In genomic region chr16:46976550-46976949, GRCh38 we compare ENCODE assay signal across 17 cellular contexts. TPM values are rescaled to one million over a fixed set of nuclear protein-coding genes. Genes with fewer than 3 reads are reported as not detected.
DNase-seq lines count a peak whose midpoint lies in the region; ATAC-seq, FAIRE-seq and TF ChIP-seq lines count a peak whose summit lies in the region.
"Had no signal": no experiment of that assay in that cellular context is flagged by ENCODE, and none has a peak within 500 bp of the region (broad histone marks: within the 10 kb centered on the region; RNA-seq: fewer than 3 reads in every experiment).

No MANE protein-coding gene starts in this region.

- ATAC-seq in left colon (peak; percentile 22), GM18861 (IDR thresholded peaks at IDR 0.05; ENCODE audit: unreplicated experiment) (no peak)

- no peak overlapping the region for H3K27ac Mint-ChIP-seq in T-helper 2 cell treated with Interferon-gamma antibody and Interleukin-4, amounts not matched to agents 5 μg/mL and 100 μg/mL, for 36 hours

- DNase-seq in stimulated activated CD4-positive, alpha-beta T cell treated with anti-CD3 and anti-CD28 coated beads, Interleukin-15, amount 100 ng/mL, for 24 hours, result peak; percentile 11
- DNase-seq in stimulated activated CD4-positive, alpha-beta T cell treated with anti-CD3 and anti-CD28 coated beads, Interleukin-4, amount 100 ng/mL, for 1 hour, result no peak
- DNase-seq in left colon (no peak), H54 (ENCODE audit: insufficient read length, low spot score) (no peak), SIG-M5 treated with dmso at 0.1 percent for 504 hours (lab: John Stamatoyannopoulos, UW; ENCODE audit: unreplicated experiment) (no peak)
- no peak for DNase-seq in T-helper 2 cell treated with Interferon-gamma antibody and Interleukin-4, amounts not matched to agents 5 μg/mL and 100 μg/mL, for 36 hours (ENCODE audit: low spot score)
- DNase-seq: activated CD8-positive, alpha-beta memory T cell treated with anti-CD3 and anti-CD28 coated beads, Interleukin-2, amount 50 U/mL, for 4 hours; AML-193; mammary epithelial cell; MG63; NCI-H345; occipital lobe had no signal

- no peaks in the 10 kb centered on the region for H3K27me3 Mint-ChIP-seq in T-helper 2 cell treated with Interferon-gamma antibody and Interleukin-4, amounts not matched to agents 5 μg/mL and 100 μg/mL, for 36 hours (ENCODE audit: low read depth)

- H3K36me3 Mint-ChIP-seq in T-helper 2 cell treated with Interferon-gamma antibody and Interleukin-4, amounts not matched to agents 5 μg/mL and 100 μg/mL, for 36 hours (ENCODE audit: low read depth), result peaks cover 10% of the 10 kb centered on the region

- intact Hi-C loops in left colon (cut with DNase I, micrococcal nuclease), result no loop called here

- H3K9me3 Mint-ChIP-seq in T-helper 2 cell treated with Interferon-gamma antibody and Interleukin-4, amounts not matched to agents 5 μg/mL and 100 μg/mL, for 36 hours, result no peaks in the 10 kb centered on the region

- peaks cover 31% of the 10 kb centered on the region for H3K4me1 Mint-ChIP-seq in T-helper 2 cell treated with Interferon-gamma antibody and Interleukin-4, amounts not matched to agents 5 μg/mL and 100 μg/mL, for 36 hours (ENCODE audit: low read depth)

- H3K4me3 Mint-ChIP-seq in T-helper 2 cell treated with Interferon-gamma antibody and Interleukin-4, amounts not matched to agents 5 μg/mL and 100 μg/mL, for 36 hours, result no peak overlapping the region

- FAIRE-seq in H54 (lab: Jason Lieb, UNC), result no peak
- FAIRE-seq: endothelial cell of umbilical vein, G401.6, RCC 7860 had no signal

- 0 out of 2 replicates have a peak, but pooled peaks have one; percentile 21 for TF ChIP-seq POLR2A in Raji (IDR thresholded peaks at IDR 0.05; ENCODE audit: insufficient read depth, low read depth, low read length)
- no peak for TF ChIP-seq POLR2A in H54 (IDR thresholded peaks at IDR 0.05; ENCODE audit: low read depth, low read length)

RNA-seq across cellular contexts. Expression of gene DNAJA2, which starts 3.1 kb away (rescaled TPM):
- total RNA-seq in left colon, result 10 to 100 TPM; 61.0 to 63.9 TPM
